Comparison of ENCODE assay signal across 1 cellular context in the genomic region with DNA sequence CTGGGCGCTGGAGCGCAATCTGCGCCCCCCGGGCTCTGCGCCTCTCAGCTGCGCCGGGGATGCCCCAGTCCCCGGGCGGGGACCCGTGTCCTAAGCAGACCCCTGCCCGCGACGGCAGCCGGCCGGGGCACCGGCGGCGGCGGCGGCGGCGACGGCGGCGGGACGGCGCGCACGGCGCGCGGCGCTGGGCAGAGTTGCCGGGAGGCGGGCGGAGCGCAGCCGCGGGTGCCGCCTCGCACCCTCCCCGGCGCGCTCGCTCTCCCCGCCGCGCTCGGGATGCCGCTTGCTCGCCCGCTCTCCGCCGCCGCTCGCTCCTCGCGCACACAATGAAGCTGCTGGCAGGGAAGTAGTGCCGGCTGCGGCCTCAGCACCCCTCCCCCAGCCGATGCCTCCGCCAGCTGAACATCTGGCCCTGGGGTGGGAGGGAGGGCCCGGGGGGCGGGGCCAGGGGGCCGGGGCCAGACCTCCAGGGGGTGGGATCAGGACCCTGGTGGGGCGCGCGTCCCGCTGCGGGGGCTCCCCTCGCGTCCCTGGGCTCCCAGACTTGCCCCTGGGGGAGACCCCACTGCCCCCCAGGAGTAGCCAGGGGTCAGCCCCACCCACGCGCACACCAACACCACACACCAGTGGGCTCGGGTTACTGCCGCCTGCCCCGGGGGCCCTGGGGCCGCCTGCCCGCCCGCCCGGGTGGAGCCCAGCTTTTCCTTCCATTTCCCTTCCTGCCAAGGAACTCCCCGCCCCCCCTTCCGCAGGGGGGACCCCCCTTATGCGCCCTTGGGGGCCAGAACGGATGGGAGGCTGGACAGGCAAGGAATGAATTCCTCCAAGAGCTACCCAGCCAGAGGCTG.
TF ChIP-seq lines count a peak whose summit lies in the region.

A gene (minus strand): TSS at position 328 of the 848 bp plus-strand sequence. CDS start 708 bp downstream, outside the sequence.

TF ChIP-seq in Ishikawa, 13 proteins besides CTCF, POLR2A, EP300 and RAD21:
- TF ChIP-seq EGR1 (IDR thresholded peaks at IDR 0.05) (peak; percentile 34; the same call in 1 of the 2 replicates), ZBTB7A (IDR thresholded peaks at IDR 0.05; ENCODE audit: low read depth) (peak; percentile 71), TAF1 (IDR thresholded peaks at IDR 0.05; ENCODE audit: low read depth) (peak; percentile 69; the same call in 1 of the 2 replicates), YY1 (IDR thresholded peaks at IDR 0.05; ENCODE audit: low read depth) (no peak), NFIC (IDR thresholded peaks at IDR 0.05) (0 out of 2 replicates have a peak, but pooled peaks have one; percentile 30), FOXM1 (IDR thresholded peaks at IDR 0.05; ENCODE audit: borderline replicate concordance, low read depth) (no peak), TCF12 (IDR thresholded peaks at IDR 0.05; ENCODE audit: low read depth) (peak; percentile 34; the same call in 1 of the 2 replicates), CEBPB (IDR thresholded peaks at IDR 0.05) (no peak), CREB1 (IDR thresholded peaks at IDR 0.05; ENCODE audit: low read depth) (no peak), TEAD4 (IDR thresholded peaks at IDR 0.05) (peak; percentile 49; the same call in 1 of the 2 replicates)
- TF ChIP-seq, protein P1, sequence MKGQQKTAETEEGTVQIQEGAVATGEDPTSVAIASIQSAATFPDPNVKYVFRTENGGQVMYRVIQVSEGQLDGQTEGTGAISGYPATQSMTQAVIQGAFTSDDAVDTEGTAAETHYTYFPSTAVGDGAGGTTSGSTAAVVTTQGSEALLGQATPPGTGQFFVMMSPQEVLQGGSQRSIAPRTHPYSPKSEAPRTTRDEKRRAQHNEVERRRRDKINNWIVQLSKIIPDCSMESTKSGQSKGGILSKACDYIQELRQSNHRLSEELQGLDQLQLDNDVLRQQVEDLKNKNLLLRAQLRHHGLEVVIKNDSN (IDR thresholded peaks at IDR 0.05), result no peak
- TF ChIP-seq, protein P2, sequence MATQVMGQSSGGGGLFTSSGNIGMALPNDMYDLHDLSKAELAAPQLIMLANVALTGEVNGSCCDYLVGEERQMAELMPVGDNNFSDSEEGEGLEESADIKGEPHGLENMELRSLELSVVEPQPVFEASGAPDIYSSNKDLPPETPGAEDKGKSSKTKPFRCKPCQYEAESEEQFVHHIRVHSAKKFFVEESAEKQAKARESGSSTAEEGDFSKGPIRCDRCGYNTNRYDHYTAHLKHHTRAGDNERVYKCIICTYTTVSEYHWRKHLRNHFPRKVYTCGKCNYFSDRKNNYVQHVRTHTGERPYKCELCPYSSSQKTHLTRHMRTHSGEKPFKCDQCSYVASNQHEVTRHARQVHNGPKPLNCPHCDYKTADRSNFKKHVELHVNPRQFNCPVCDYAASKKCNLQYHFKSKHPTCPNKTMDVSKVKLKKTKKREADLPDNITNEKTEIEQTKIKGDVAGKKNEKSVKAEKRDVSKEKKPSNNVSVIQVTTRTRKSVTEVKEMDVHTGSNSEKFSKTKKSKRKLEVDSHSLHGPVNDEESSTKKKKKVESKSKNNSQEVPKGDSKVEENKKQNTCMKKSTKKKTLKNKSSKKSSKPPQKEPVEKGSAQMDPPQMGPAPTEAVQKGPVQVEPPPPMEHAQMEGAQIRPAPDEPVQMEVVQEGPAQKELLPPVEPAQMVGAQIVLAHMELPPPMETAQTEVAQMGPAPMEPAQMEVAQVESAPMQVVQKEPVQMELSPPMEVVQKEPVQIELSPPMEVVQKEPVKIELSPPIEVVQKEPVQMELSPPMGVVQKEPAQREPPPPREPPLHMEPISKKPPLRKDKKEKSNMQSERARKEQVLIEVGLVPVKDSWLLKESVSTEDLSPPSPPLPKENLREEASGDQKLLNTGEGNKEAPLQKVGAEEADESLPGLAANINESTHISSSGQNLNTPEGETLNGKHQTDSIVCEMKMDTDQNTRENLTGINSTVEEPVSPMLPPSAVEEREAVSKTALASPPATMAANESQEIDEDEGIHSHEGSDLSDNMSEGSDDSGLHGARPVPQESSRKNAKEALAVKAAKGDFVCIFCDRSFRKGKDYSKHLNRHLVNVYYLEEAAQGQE (IDR thresholded peaks at IDR 0.05; ENCODE audit: low read depth), result no peak
- TF ChIP-seq, protein P3, sequence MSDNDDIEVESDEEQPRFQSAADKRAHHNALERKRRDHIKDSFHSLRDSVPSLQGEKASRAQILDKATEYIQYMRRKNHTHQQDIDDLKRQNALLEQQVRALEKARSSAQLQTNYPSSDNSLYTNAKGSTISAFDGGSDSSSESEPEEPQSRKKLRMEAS (IDR thresholded peaks at IDR 0.05), result peak; percentile 71; the same call in 1 of the 2 replicates
